8 cellular contexts compared by ENCODE assay signal in genomic region chr6:34392497-34393190, GRCh38. TPM values are rescaled to one million over a fixed set of nuclear protein-coding genes. Genes with fewer than 3 reads are reported as not detected.
DNase-seq lines count a peak whose midpoint lies in the region; ATAC-seq, FAIRE-seq and TF ChIP-seq lines count a peak whose summit lies in the region.

TSS of gene NUDT3 (minus strand) at chr6:34392669. CDS start at chr6:34392362, 307 bp downstream.

- no peaks in the 10 kb centered on the region for H3K27me3 Mint-ChIP-seq in activated naive CD8-positive, alpha-beta T cell treated with anti-CD3 and anti-CD28 coated beads for 36 hours

- peak within 1 kb of the TSS; percentile 98 for H3K4me3 ChIP-seq in GM12864 (ENCODE audit: low read depth, low read length)
- H3K4me3 ChIP-seq in pancreas = peak within 1 kb of the TSS; percentile 66 to 94 (median 90)
- H3K4me3 ChIP-seq in tibial artery = peak within 1 kb of the TSS; percentile 81 to 98

- H3K27me3 ChIP-seq in pancreas (no peaks in the 10 kb centered on the region), tibial artery (no peaks in the 10 kb centered on the region)

- ATAC-seq in HG02642 (IDR thresholded peaks at IDR 0.05; ENCODE audit: poor library complexity, unreplicated experiment) = peak; percentile 89
- ATAC-seq in Right ventricle myocardium inferior = peak; percentile 94
- ATAC-seq in pancreas = peak; percentile 90 to 96 (median 94)

- H3K36me3 ChIP-seq in pancreas = no peaks in the 10 kb centered on the region
- no peaks in the 10 kb centered on the region for H3K36me3 ChIP-seq in tibial artery

- H3K4me1 ChIP-seq in pancreas (peaks cover 0 to 14% (median 13%) of the 10 kb centered on the region in 3 donors), tibial artery (peaks cover 0 to 51% (median 13%) of the 10 kb centered on the region in 4 donors)

- H3K9me3 Mint-ChIP-seq in activated naive CD8-positive, alpha-beta T cell treated with anti-CD3 and anti-CD28 coated beads for 36 hours = peaks cover 3% of the 10 kb centered on the region

- intact Hi-C loops in Right ventricle myocardium inferior (cut with DNase I) = loop anchor here (1.0 to 10.0 kb wide), 5 partner anchors 22 to 143 kb away; partner anchors contain the start of gene SMIM29
- intact Hi-C loops in pancreas (cut with DNase I) = no loop called here
- intact Hi-C loops in tibial artery (cut with DNase I; ENCODE audit: low total_unique reads) = loop anchor here (5.0 kb wide), 1 partner anchor 145 kb away; the partner anchor contains the start of gene SMIM29

- H3K27ac Mint-ChIP-seq in activated naive CD8-positive, alpha-beta T cell treated with anti-CD3 and anti-CD28 coated beads for 36 hours = peak within 1 kb of the TSS; percentile 94

- WGBS in pancreas, 2 donors = 0% methylated on average over 87 of the region's 87 CpGs

- H3K9me3 ChIP-seq in pancreas = no peaks in the 10 kb centered on the region
- H3K9me3 ChIP-seq in tibial artery = peaks cover 0 to 5% (median 0%) of the 10 kb centered on the region in 3 donors

- H3K27ac ChIP-seq in pancreas = peak within 1 kb of the TSS; percentile 79 to 94 (median 90)
- peak within 1 kb of the TSS; percentile 93 to 95 for H3K27ac ChIP-seq in tibial artery

- peak within 1 kb of the TSS; percentile 93 for H3K4me3 Mint-ChIP-seq in activated naive CD8-positive, alpha-beta T cell treated with anti-CD3 and anti-CD28 coated beads for 36 hours

- peaks cover 19% of the 10 kb centered on the region for H3K4me1 Mint-ChIP-seq in activated naive CD8-positive, alpha-beta T cell treated with anti-CD3 and anti-CD28 coated beads for 36 hours

- peak; percentile 92 for TF ChIP-seq CTCF in GM12864 (IDR thresholded peaks at IDR 0.05; ENCODE audit: low read depth, low read length, missing control alignments)
- peak; percentile 50 to 71 (median 69) for TF ChIP-seq CTCF in pancreas (IDR thresholded peaks at IDR 0.05)
- TF ChIP-seq CTCF in tibial artery (IDR thresholded peaks at IDR 0.05) = peak; percentile 84 to 92

- DNase-seq in GM12864 (ENCODE audit: low read depth) (peak; percentile 87), NCI-H1105 (lab: John Stamatoyannopoulos, UW) (peak; percentile 94), SKM-1 treated with dmso at 0.1 percent for 144 hours (lab: John Stamatoyannopoulos, UW; ENCODE audit: unreplicated experiment) (peak; percentile 97), Right ventricle myocardium inferior (ENCODE audit: missing footprints) (peak; percentile 97), pancreas (peak; percentile 91 to 97 (median 92)), tibial artery (peak; percentile 94 to 97)
- peak; percentile 95 for DNase-seq in activated naive CD8-positive, alpha-beta T cell treated with anti-CD3 and anti-CD28 coated beads for 36 hours

- peaks cover 6% of the 10 kb centered on the region for H3K36me3 Mint-ChIP-seq in activated naive CD8-positive, alpha-beta T cell treated with anti-CD3 and anti-CD28 coated beads for 36 hours

- FAIRE-seq in pancreas (lab: Jason Lieb, UNC) = no peak

RNA-seq across cellular contexts. Expression of gene NUDT3, which starts in this region (rescaled TPM):
- total RNA-seq in activated naive CD8-positive, alpha-beta T cell treated with anti-CD3 and anti-CD28 coated beads for 36 hours = 10 to 100 TPM; 18.1 to 18.3 TPM
- total RNA-seq in Right ventricle myocardium inferior (47.6 TPM), pancreas (10 to 100 TPM; 10.7 to 20.7 (median 16.0) TPM)
- 10 to 100 TPM in 1 of 2 donors, 1 to 10 TPM in 1; 7.1 to 12.0 TPM for polyA plus RNA-seq in pancreas

Comparison
In these comparisons a context has a peak if more than half of its experiments do, and no peak if none do; other contexts are left out.
1. Peak in every context shown above with its lines: DNase-seq, ATAC-seq, H3K4me3 ChIP-seq and H3K27ac ChIP-seq.
2. intact Hi-C loops: an anchor here in Right ventricle myocardium inferior (1.0 to 10.0 kb wide) and tibial artery (5.0 kb wide); none called in pancreas.